In genomic region chr11:75400110-75400865, GRCh38 we compare ENCODE assay signal across 8 cellular contexts. TPM values are rescaled to one million over a fixed set of nuclear protein-coding genes. Genes with fewer than 3 reads are reported as not detected.
DNase-seq lines count a peak whose midpoint lies in the region; ATAC-seq and TF ChIP-seq lines count a peak whose summit lies in the region.

No MANE protein-coding gene starts in this region.

- CTCF ChIA-PET in activated CD8-positive, alpha-beta T cell treated with anti-CD3 and anti-CD28 coated beads for 36 hours (lab: Charles Lee): interaction anchor here (1.2 to 4.2 kb wide), 9 partner anchors 8 to 158 kb away, joined by 3 to 24 read pairs (median 4); no protein-coding TSS in a partner anchor

- peak overlapping the region; percentile 100 for H3K4me3 Mint-ChIP-seq in activated CD8-positive, alpha-beta T cell treated with anti-CD3 and anti-CD28 coated beads for 36 hours

- intact Hi-C loops in activated CD8-positive, alpha-beta T cell treated with anti-CD3 and anti-CD28 coated beads for 36 hours (cut with micrococcal nuclease): no loop called here
- intact Hi-C loops in posterior vena cava (cut with DNase I): no loop called here

- peaks cover 59% of the 10 kb centered on the region for H3K36me3 Mint-ChIP-seq in activated CD8-positive, alpha-beta T cell treated with anti-CD3 and anti-CD28 coated beads for 36 hours (ENCODE audit: low read depth)

- peak; percentile 68 for DNase-seq in activated CD8-positive, alpha-beta memory T cell treated with anti-CD3 and anti-CD28 coated beads for 24 hours
- DNase-seq in activated CD8-positive, alpha-beta memory T cell treated with anti-CD3 and anti-CD28 coated beads, Interleukin-2, amount 50 U/mL, for 48 hours: no peak
- DNase-seq in activated CD8-positive, alpha-beta T cell treated with anti-CD3 and anti-CD28 coated beads for 36 hours: no peak
- DNase-seq in germinal center (ENCODE audit: low spot score): peak; percentile 61
- peak; percentile 1 for DNase-seq in posterior vena cava (ENCODE audit: low spot score)
- no peak for DNase-seq in NCI-H446 treated with DMSO at 0.1 percent for 48 hours (lab: John Stamatoyannopoulos, UW)
- no peak for DNase-seq in A172 (ENCODE audit: low spot score)

- POLR2A ChIA-PET in activated CD8-positive, alpha-beta T cell treated with anti-CD3 and anti-CD28 coated beads for 36 hours (lab: Charles Lee): interaction anchor here (0.8 to 3.5 kb wide), 29 partner anchors 8 to 411 kb away, joined by 3 to 26 read pairs (median 4); partner anchors contain the start of genes ARRB1, GDPD5, NEU3 and SERPINH1

- TF ChIP-seq CTCF in activated CD8-positive, alpha-beta T cell treated with anti-CD3 and anti-CD28 coated beads for 36 hours (IDR thresholded peaks at IDR 0.05): no peak

- peak overlapping the region; percentile 99 for H3K27ac Mint-ChIP-seq in activated CD8-positive, alpha-beta T cell treated with anti-CD3 and anti-CD28 coated beads for 36 hours

- no peaks in the 10 kb centered on the region for H3K9me3 Mint-ChIP-seq in activated CD8-positive, alpha-beta T cell treated with anti-CD3 and anti-CD28 coated beads for 36 hours

- ATAC-seq in activated CD8-positive, alpha-beta T cell treated with anti-CD3 and anti-CD28 coated beads for 36 hours: peak; percentile 6
- no peak for ATAC-seq in GM19023 (IDR thresholded peaks at IDR 0.05; ENCODE audit: unreplicated experiment)

- no peaks in the 10 kb centered on the region for H3K27me3 Mint-ChIP-seq in activated CD8-positive, alpha-beta T cell treated with anti-CD3 and anti-CD28 coated beads for 36 hours

- peaks cover 48% of the 10 kb centered on the region for H3K4me1 Mint-ChIP-seq in activated CD8-positive, alpha-beta T cell treated with anti-CD3 and anti-CD28 coated beads for 36 hours (ENCODE audit: low read depth)

RNA-seq across cellular contexts. Expression of gene RPS3, which starts 1.0 kb away (rescaled TPM):
- 1,000 to 10,000 TPM; 4,906 to 4,954 TPM for total RNA-seq in activated CD8-positive, alpha-beta T cell treated with anti-CD3 and anti-CD28 coated beads for 36 hours
- 1,000 to 10,000 TPM; 1,304 to 1,399 TPM for total RNA-seq in posterior vena cava
- 1,638 and 1,693 TPM in 2 replicates for total RNA-seq in A172 (2014; rRNA removed; shearing (Covaris generic))

RNA-seq across cellular contexts. Expression of gene KLHL35, which starts 32.7 kb away (rescaled TPM):
- under 1 TPM; 0.16 to 0.77 TPM for total RNA-seq in activated CD8-positive, alpha-beta T cell treated with anti-CD3 and anti-CD28 coated beads for 36 hours
- under 1 TPM; 0.67 to 0.79 TPM for total RNA-seq in posterior vena cava
- 0.07 TPM in 1 of 2 replicates, not detected in the other for total RNA-seq in A172 (2014; rRNA removed; shearing (Covaris generic))

RNA-seq across cellular contexts. Expression of gene ARRB1, which starts 48.8 kb away (rescaled TPM):
- total RNA-seq in activated CD8-positive, alpha-beta T cell treated with anti-CD3 and anti-CD28 coated beads for 36 hours: 10 to 100 TPM; 16.2 to 18.8 TPM
- 10 to 100 TPM; 42.3 to 44.3 TPM for total RNA-seq in posterior vena cava
- 18.4 and 22.2 TPM in 2 replicates for total RNA-seq in A172 (2014; rRNA removed; shearing (Covaris generic))

Comparison
In these comparisons a context has a peak if more than half of its experiments do, and no peak if none do; other contexts are left out.
1. DNase-seq: peak in activated CD8-positive, alpha-beta memory T cell treated with anti-CD3 and anti-CD28 coated beads for 24 hours (single experiment), germinal center (single experiment) and posterior vena cava (single experiment); none in activated CD8-positive, alpha-beta memory T cell treated with anti-CD3 and anti-CD28 coated beads, Interleukin-2, amount 50 U/mL, for 48 hours (single experiment), activated CD8-positive, alpha-beta T cell treated with anti-CD3 and anti-CD28 coated beads for 36 hours (single experiment), NCI-H446 treated with DMSO at 0.1 percent for 48 hours (single experiment) and A172 (single experiment).